ENCODE assay signal across 1 cellular context in the genomic region with DNA sequence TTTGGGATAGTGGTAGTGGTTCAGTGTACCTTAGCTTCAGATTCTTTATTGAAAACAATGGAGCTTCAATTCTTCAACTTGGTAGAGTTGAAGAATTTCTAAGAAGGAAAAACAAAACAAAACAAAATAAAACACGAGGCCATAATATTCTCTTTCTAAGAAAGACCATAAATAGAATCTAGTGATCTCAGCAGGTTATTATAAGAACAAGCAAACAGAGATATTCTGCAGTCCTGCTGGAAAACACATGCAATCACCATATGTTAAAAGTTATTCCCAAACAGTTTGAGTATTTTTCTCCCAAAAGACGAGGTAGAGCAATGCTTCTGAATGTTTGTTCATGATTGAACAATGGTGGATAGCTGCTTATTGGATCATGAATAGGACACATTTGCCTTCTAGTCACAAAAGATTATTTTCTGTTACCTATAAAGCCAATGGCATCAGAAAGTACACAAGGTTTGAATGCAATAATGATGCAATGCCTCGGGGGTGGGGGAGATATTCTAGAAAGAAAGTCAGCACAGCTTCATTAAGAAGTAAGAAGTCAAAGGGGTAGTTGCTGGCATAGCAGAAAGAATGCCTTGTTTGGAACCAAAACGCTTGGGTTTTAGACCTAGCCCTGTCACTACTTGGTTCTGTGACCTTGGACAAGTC.
TF ChIP-seq lines count a peak whose summit lies in the region.

No MANE protein-coding gene starts in this region.

TF ChIP-seq in HepG2, 621 proteins besides CTCF, POLR2A, EP300 and RAD21:
- TF ChIP-seq ZNF281 (CRISPR knock-in tag; IDR thresholded peaks at IDR 0.05; ENCODE audit: borderline replicate concordance) (peak; percentile 44; the same call in 1 of the 2 replicates), CEBPB (IDR thresholded peaks at IDR 0.05; ENCODE audit: borderline replicate concordance, low read depth, low read length) (peak; percentile 26; the same call in 1 of the 2 replicates), CEBPG (CRISPR knock-in tag; IDR thresholded peaks at IDR 0.05) (peak; percentile 50; the same call in 1 of the 2 replicates), POLR2AphosphoS2 (IDR thresholded peaks at IDR 0.05; ENCODE audit: low read depth, low read length) (no peak), BCL6 (CRISPR knock-in tag; IDR thresholded peaks at IDR 0.05) (0 out of 2 replicates have a peak, but pooled peaks have one; percentile 9)
- TF ChIP-seq, protein P1, sequence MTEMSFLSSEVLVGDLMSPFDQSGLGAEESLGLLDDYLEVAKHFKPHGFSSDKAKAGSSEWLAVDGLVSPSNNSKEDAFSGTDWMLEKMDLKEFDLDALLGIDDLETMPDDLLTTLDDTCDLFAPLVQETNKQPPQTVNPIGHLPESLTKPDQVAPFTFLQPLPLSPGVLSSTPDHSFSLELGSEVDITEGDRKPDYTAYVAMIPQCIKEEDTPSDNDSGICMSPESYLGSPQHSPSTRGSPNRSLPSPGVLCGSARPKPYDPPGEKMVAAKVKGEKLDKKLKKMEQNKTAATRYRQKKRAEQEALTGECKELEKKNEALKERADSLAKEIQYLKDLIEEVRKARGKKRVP (CRISPR knock-in tag; IDR thresholded peaks at IDR 0.05) = peak in 1 of 2 experiments; percentile 44; a peak in 1 of 4 replicates
- TF ChIP-seq, protein P2, sequence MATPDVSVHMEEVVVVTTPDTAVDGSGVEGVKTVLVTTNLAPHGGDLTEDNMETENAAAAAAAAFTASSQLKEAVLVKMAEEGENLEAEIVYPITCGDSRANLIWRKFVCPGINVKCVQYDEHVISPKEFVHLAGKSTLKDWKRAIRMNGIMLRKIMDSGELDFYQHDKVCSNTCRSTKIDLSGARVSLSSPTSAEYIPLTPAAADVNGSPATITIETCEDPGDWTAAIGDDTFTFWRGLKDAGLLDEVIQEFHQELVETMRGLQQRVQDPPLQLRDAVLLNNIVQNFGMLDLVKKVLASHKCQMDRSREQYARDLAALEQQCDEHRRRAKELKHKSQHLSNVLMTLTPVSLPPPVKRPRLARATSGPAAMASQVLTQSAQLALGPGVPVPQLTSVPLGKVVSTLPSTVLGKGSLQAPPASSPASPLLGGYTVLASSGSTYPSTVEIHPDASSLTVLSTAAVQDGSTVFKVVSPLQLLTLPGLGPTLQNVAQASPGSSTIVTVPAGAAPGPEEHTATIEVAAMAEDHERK (CRISPR knock-in tag; IDR thresholded peaks at IDR 0.05; ENCODE audit: low read depth) = no peak
- TF ChIP-seq, protein P3, sequence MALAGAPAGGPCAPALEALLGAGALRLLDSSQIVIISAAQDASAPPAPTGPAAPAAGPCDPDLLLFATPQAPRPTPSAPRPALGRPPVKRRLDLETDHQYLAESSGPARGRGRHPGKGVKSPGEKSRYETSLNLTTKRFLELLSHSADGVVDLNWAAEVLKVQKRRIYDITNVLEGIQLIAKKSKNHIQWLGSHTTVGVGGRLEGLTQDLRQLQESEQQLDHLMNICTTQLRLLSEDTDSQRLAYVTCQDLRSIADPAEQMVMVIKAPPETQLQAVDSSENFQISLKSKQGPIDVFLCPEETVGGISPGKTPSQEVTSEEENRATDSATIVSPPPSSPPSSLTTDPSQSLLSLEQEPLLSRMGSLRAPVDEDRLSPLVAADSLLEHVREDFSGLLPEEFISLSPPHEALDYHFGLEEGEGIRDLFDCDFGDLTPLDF (CRISPR knock-in tag; IDR thresholded peaks at IDR 0.05) = no peak
